ENCODE assay signal across 16 cellular contexts in genomic region chr11:96260526-96260925, GRCh38.
DNase-seq lines count a peak whose midpoint lies in the region; ATAC-seq and TF ChIP-seq lines count a peak whose summit lies in the region.
"Had no signal": no experiment of that assay in that cellular context is flagged by ENCODE, and none has a peak within 500 bp of the region (broad histone marks: within the 10 kb centered on the region; RNA-seq: fewer than 3 reads in every experiment).

No MANE protein-coding gene starts in this region.

- DNase-seq in activated CD4-positive, alpha-beta T cell treated with anti-CD3 and anti-CD28 coated beads, Interleukin-2, amount 10 ng/mL, durations not matched to agents 24 days and 14 days = no peak
- no peak for DNase-seq in activated CD4-positive, alpha-beta T cell treated with anti-CD3 and anti-CD28 coated beads, Interleukin-2, amount 50 U/mL, for 1 hour
- DNase-seq in Peyer's patch (no peak), fibroblast of mammary gland (ENCODE audit: low read depth) (peak; percentile 61), NCI-H2227 (lab: John Stamatoyannopoulos, UW; ENCODE audit: unreplicated experiment) (no peak), lower lobe of right lung (no peak)
- DNase-seq in stimulated activated naive B cell treated with anti-CD40 and anti-IgM and Interleukin-4, amounts not matched to agents 10 μg/mL and 1 μg/mL and 100 μg/mL, for 72 hours = no peak
- DNase-seq: cerebellar nuclear complex; H9; heart right ventricle; kidney glomerular epithelial cell; NCI-H187; stimulated activated CD4-positive, alpha-beta T cell treated with anti-CD3 and anti-CD28 coated beads, Interleukin-4, amount 100 ng/mL, for 24 hours; stimulated activated naive CD4-positive, alpha-beta T cell had no signal

- TF ChIP-seq CTCF in Peyer's patch (IDR thresholded peaks at IDR 0.05) (no peak), fibroblast of mammary gland (conservative IDR thresholded peaks at IDR 0.05; ENCODE audit: control insufficient read depth, insufficient read depth, low read depth, low read length) (no peak), lower lobe of right lung (IDR thresholded peaks at IDR 0.05) (no peak)

- H3K4me3 ChIP-seq in Peyer's patch (no peak overlapping the region), fibroblast of mammary gland (ENCODE audit: control insufficient read depth, low read depth, low read length) (no peak overlapping the region), lower lobe of right lung (no peak overlapping the region)
- H3K4me3 ChIP-seq: heart right ventricle had no signal

- H3K4me1 ChIP-seq in Peyer's patch = peaks cover 0 to 43% (median 25%) of the 10 kb centered on the region in 4 donors
- peaks cover 72% of the 10 kb centered on the region for H3K4me1 ChIP-seq in lower lobe of right lung

- H3K27ac ChIP-seq in Peyer's patch (peak overlapping the region in 3 of 4 donors; percentile 69 to 84 (median 82)), lower lobe of right lung (no peak overlapping the region)
- H3K27ac ChIP-seq: RWPE1 had no signal

- H3K36me3 Mint-ChIP-seq in activated CD4-positive, alpha-beta T cell treated with anti-CD3 and anti-CD28 coated beads, Interleukin-2, amount 10 ng/mL, durations not matched to agents 24 days and 14 days (ENCODE audit: low read depth) = peaks cover 17% of the 10 kb centered on the region
- H3K36me3 Mint-ChIP-seq in stimulated activated naive B cell treated with anti-CD40 and anti-IgM and Interleukin-4, amounts not matched to agents 10 μg/mL and 1 μg/mL and 100 μg/mL, for 72 hours = peaks cover 8 to 18% of the 10 kb centered on the region in 2 donors

- peaks cover 78% of the 10 kb centered on the region for H3K4me1 Mint-ChIP-seq in activated CD4-positive, alpha-beta T cell treated with anti-CD3 and anti-CD28 coated beads, Interleukin-2, amount 10 ng/mL, durations not matched to agents 24 days and 14 days
- peaks cover 46 to 82% of the 10 kb centered on the region in 2 donors for H3K4me1 Mint-ChIP-seq in stimulated activated naive B cell treated with anti-CD40 and anti-IgM and Interleukin-4, amounts not matched to agents 10 μg/mL and 1 μg/mL and 100 μg/mL, for 72 hours

- peak overlapping the region; percentile 51 for H3K4me3 Mint-ChIP-seq in activated CD4-positive, alpha-beta T cell treated with anti-CD3 and anti-CD28 coated beads, Interleukin-2, amount 10 ng/mL, durations not matched to agents 24 days and 14 days
- H3K4me3 Mint-ChIP-seq in stimulated activated naive B cell treated with anti-CD40 and anti-IgM and Interleukin-4, amounts not matched to agents 10 μg/mL and 1 μg/mL and 100 μg/mL, for 72 hours = no peak overlapping the region
- H3K4me3 Mint-ChIP-seq: H9 had no signal

- intact Hi-C loops in activated CD4-positive, alpha-beta T cell treated with anti-CD3 and anti-CD28 coated beads, Interleukin-2, amount 10 ng/mL, durations not matched to agents 24 days and 14 days (cut with micrococcal nuclease) = no loop called here
- intact Hi-C loops in lower lobe of right lung (cut with DNase I) = no loop called here

- H3K36me3 ChIP-seq in Peyer's patch (no peaks in the 10 kb centered on the region), lower lobe of right lung (no peaks in the 10 kb centered on the region)
- H3K36me3 ChIP-seq: heart right ventricle had no signal

- ATAC-seq in stimulated activated naive B cell treated with anti-CD40 and anti-IgM and Interleukin-4, amounts not matched to agents 10 μg/mL and 1 μg/mL and 100 μg/mL, for 72 hours (replicated peaks) = no peak
- ATAC-seq in HG03139 (IDR thresholded peaks at IDR 0.05; ENCODE audit: unreplicated experiment) = no peak
- ATAC-seq in lower lobe of right lung = no peak

- H3K27me3 ChIP-seq in Peyer's patch (no peaks in the 10 kb centered on the region), lower lobe of right lung (ENCODE audit: low read depth) (no peaks in the 10 kb centered on the region)
- H3K27me3 ChIP-seq: heart right ventricle had no signal

- no peaks in the 10 kb centered on the region for H3K27me3 Mint-ChIP-seq in activated CD4-positive, alpha-beta T cell treated with anti-CD3 and anti-CD28 coated beads, Interleukin-2, amount 10 ng/mL, durations not matched to agents 24 days and 14 days
- H3K27me3 Mint-ChIP-seq in stimulated activated naive B cell treated with anti-CD40 and anti-IgM and Interleukin-4, amounts not matched to agents 10 μg/mL and 1 μg/mL and 100 μg/mL, for 72 hours = no peaks in the 10 kb centered on the region

- H3K9me3 ChIP-seq in Peyer's patch = no peaks in the 10 kb centered on the region
- H3K9me3 ChIP-seq in lower lobe of right lung = no peaks in the 10 kb centered on the region
- H3K9me3 ChIP-seq: heart right ventricle had no signal

- no peak for TF ChIP-seq POLR2A in Peyer's patch (IDR thresholded peaks at IDR 0.05)

- peak overlapping the region; percentile 58 for H3K27ac Mint-ChIP-seq in activated CD4-positive, alpha-beta T cell treated with anti-CD3 and anti-CD28 coated beads, Interleukin-2, amount 10 ng/mL, durations not matched to agents 24 days and 14 days
- peak overlapping the region; percentile 81 for H3K27ac Mint-ChIP-seq in stimulated activated naive B cell treated with anti-CD40 and anti-IgM and Interleukin-4, amounts not matched to agents 10 μg/mL and 1 μg/mL and 100 μg/mL, for 72 hours
- H3K27ac Mint-ChIP-seq: H9 had no signal

- H3K9me3 Mint-ChIP-seq in activated CD4-positive, alpha-beta T cell treated with anti-CD3 and anti-CD28 coated beads, Interleukin-2, amount 10 ng/mL, durations not matched to agents 24 days and 14 days = no peaks in the 10 kb centered on the region
- no peaks in the 10 kb centered on the region for H3K9me3 Mint-ChIP-seq in stimulated activated naive B cell treated with anti-CD40 and anti-IgM and Interleukin-4, amounts not matched to agents 10 μg/mL and 1 μg/mL and 100 μg/mL, for 72 hours
- H3K9me3 Mint-ChIP-seq: H9 had no signal
